Comparison of ENCODE assay signal across 1 cellular context in the genomic region with DNA sequence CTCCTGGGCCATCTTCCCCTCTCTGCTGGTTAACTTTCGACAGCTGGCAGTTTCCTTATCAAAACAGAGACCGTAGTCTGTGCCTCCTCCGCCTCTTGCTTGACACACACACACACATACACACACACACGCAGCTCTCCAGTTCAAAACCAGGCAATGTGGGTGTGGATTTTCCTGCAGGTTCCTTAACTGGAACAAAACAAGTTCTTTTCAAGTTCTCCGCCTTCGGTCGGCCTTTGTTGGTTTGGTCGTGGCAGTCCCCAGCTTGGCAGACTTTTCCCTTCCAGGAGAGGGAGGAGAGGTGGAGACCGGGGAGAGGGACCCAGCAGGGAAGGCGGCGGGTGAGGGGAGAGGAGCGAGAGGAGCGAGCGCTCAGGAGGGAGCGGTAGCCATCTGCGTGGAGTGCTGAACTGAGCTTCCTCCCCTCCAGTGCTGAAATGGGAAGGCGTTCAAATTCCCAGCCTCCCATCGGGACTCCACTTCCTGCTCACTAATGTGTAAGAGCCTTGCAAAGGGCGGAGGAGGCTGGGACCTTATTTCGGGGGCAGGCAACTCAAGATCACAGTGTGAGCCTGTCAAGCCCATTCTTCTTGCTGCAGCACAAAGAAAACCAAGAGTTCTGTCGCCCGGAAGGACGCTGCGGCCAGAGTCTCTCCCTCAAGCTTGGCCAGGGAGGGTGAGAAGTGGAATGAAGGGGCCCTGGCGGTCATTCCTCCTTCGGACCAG.
TF ChIP-seq lines count a peak whose summit lies in the region.

No MANE protein-coding gene starts in this region.

TF ChIP-seq in GM12878, 131 proteins besides CTCF, POLR2A, EP300 and RAD21 (continued from another document):
- TF ChIP-seq, protein P1, sequence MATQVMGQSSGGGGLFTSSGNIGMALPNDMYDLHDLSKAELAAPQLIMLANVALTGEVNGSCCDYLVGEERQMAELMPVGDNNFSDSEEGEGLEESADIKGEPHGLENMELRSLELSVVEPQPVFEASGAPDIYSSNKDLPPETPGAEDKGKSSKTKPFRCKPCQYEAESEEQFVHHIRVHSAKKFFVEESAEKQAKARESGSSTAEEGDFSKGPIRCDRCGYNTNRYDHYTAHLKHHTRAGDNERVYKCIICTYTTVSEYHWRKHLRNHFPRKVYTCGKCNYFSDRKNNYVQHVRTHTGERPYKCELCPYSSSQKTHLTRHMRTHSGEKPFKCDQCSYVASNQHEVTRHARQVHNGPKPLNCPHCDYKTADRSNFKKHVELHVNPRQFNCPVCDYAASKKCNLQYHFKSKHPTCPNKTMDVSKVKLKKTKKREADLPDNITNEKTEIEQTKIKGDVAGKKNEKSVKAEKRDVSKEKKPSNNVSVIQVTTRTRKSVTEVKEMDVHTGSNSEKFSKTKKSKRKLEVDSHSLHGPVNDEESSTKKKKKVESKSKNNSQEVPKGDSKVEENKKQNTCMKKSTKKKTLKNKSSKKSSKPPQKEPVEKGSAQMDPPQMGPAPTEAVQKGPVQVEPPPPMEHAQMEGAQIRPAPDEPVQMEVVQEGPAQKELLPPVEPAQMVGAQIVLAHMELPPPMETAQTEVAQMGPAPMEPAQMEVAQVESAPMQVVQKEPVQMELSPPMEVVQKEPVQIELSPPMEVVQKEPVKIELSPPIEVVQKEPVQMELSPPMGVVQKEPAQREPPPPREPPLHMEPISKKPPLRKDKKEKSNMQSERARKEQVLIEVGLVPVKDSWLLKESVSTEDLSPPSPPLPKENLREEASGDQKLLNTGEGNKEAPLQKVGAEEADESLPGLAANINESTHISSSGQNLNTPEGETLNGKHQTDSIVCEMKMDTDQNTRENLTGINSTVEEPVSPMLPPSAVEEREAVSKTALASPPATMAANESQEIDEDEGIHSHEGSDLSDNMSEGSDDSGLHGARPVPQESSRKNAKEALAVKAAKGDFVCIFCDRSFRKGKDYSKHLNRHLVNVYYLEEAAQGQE (IDR thresholded peaks at IDR 0.05; ENCODE audit: low read depth, low read length) = no peak; the same call in 1 of the 2 replicates
- 0 out of 2 replicates have a peak, but pooled peaks have one; percentile 72 for TF ChIP-seq ZBED1 (IDR thresholded peaks at IDR 0.05; ENCODE audit: borderline replicate concordance)
- TF ChIP-seq SMAD1 (IDR thresholded peaks at IDR 0.05; ENCODE audit: low read depth, partially characterized antibody) = no peak
- TF ChIP-seq CHD2 (IDR thresholded peaks at IDR 0.05; ENCODE audit: borderline replicate concordance, low read depth, low read length) = no peak
- TF ChIP-seq IKZF1 (conservative IDR thresholded peaks at IDR 0.05) = peak; percentile 58; the same call in 1 of the 2 replicates
- peak; percentile 76; the same call in 1 of the 2 replicates for TF ChIP-seq MLLT1 (IDR thresholded peaks at IDR 0.05)
- no peak for TF ChIP-seq HDAC2 (IDR thresholded peaks at IDR 0.05)
- TF ChIP-seq NBN (IDR thresholded peaks at IDR 0.05) = peak; percentile 16; the same call in 1 of the 2 replicates
- TF ChIP-seq ETV6 (conservative IDR thresholded peaks at IDR 0.05 in 1 of 2, IDR thresholded peaks at IDR 0.05 in 1 of 2; ENCODE audit: borderline replicate concordance in 1 of 2, low read depth in 1 of 2) = peak in 1 of 2 experiments; percentile 28; a peak in 1 of 4 replicates
- TF ChIP-seq, protein P2, sequence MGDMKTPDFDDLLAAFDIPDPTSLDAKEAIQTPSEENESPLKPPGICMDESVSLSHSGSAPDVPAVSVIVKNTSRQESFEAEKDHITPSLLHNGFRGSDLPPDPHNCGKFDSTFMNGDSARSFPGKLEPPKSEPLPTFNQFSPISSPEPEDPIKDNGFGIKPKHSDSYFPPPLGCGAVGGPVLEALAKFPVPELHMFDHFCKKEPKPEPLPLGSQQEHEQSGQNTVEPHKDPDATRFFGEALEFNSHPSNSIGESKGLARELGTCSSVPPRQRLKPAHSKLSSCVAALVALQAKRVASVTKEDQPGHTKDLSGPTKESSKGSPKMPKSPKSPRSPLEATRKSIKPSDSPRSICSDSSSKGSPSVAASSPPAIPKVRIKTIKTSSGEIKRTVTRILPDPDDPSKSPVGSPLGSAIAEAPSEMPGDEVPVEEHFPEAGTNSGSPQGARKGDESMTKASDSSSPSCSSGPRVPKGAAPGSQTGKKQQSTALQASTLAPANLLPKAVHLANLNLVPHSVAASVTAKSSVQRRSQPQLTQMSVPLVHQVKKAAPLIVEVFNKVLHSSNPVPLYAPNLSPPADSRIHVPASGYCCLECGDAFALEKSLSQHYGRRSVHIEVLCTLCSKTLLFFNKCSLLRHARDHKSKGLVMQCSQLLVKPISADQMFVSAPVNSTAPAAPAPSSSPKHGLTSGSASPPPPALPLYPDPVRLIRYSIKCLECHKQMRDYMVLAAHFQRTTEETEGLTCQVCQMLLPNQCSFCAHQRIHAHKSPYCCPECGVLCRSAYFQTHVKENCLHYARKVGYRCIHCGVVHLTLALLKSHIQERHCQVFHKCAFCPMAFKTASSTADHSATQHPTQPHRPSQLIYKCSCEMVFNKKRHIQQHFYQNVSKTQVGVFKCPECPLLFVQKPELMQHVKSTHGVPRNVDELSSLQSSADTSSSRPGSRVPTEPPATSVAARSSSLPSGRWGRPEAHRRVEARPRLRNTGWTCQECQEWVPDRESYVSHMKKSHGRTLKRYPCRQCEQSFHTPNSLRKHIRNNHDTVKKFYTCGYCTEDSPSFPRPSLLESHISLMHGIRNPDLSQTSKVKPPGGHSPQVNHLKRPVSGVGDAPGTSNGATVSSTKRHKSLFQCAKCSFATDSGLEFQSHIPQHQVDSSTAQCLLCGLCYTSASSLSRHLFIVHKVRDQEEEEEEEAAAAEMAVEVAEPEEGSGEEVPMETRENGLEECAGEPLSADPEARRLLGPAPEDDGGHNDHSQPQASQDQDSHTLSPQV (IDR thresholded peaks at IDR 0.05) = no peak
- TF ChIP-seq, protein P3, sequence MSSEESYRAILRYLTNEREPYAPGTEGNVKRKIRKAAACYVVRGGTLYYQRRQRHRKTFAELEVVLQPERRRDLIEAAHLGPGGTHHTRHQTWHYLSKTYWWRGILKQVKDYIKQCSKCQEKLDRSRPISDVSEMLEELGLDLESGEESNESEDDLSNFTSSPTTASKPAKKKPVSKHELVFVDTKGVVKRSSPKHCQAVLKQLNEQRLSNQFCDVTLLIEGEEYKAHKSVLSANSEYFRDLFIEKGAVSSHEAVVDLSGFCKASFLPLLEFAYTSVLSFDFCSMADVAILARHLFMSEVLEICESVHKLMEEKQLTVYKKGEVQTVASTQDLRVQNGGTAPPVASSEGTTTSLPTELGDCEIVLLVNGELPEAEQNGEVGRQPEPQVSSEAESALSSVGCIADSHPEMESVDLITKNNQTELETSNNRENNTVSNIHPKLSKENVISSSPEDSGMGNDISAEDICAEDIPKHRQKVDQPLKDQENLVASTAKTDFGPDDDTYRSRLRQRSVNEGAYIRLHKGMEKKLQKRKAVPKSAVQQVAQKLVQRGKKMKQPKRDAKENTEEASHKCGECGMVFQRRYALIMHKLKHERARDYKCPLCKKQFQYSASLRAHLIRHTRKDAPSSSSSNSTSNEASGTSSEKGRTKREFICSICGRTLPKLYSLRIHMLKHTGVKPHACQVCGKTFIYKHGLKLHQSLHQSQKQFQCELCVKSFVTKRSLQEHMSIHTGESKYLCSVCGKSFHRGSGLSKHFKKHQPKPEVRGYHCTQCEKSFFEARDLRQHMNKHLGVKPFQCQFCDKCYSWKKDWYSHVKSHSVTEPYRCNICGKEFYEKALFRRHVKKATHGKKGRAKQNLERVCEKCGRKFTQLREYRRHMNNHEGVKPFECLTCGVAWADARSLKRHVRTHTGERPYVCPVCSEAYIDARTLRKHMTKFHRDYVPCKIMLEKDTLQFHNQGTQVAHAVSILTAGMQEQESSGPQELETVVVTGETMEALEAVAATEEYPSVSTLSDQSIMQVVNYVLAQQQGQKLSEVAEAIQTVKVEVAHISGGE (CRISPR knock-in tag; IDR thresholded peaks at IDR 0.05) = no peak
- no peak for TF ChIP-seq BACH1 (IDR thresholded peaks at IDR 0.05; ENCODE audit: borderline replicate concordance)
- TF ChIP-seq YBX1 (IDR thresholded peaks at IDR 0.05) = no peak
- TF ChIP-seq ZZZ3 (IDR thresholded peaks at IDR 0.05; ENCODE audit: control insufficient read depth, insufficient read length, low read depth) = no peak
- TF ChIP-seq IKZF2 (IDR thresholded peaks at IDR 0.05) = peak; percentile 67; a peak in 3 of 4 replicates
- TF ChIP-seq SMAD5 (IDR thresholded peaks at IDR 0.05; ENCODE audit: low read depth) = 0 out of 2 replicates have a peak, but pooled peaks have one; percentile 56
- no peak for TF ChIP-seq SMARCA5 (IDR thresholded peaks at IDR 0.05)
- TF ChIP-seq ZNF274 (IDR thresholded peaks at IDR 0.05; ENCODE audit: insufficient read depth, insufficient read length) = no peak
- no peak for TF ChIP-seq ZNF217 (IDR thresholded peaks at IDR 0.05)
- 0 out of 2 replicates have a peak, but pooled peaks have one; percentile 16 for TF ChIP-seq MXI1 (IDR thresholded peaks at IDR 0.05; ENCODE audit: low read depth, low read length)
- peak; percentile 83 for TF ChIP-seq EED (IDR thresholded peaks at IDR 0.05; ENCODE audit: low read depth)
- TF ChIP-seq SUZ12 (IDR thresholded peaks at IDR 0.05; ENCODE audit: unreplicated experiment) = no peak
- peak; percentile 39; the same call in 1 of the 2 replicates for TF ChIP-seq PML (IDR thresholded peaks at IDR 0.05; ENCODE audit: low read length)
- TF ChIP-seq SPI1 (IDR thresholded peaks at IDR 0.05; ENCODE audit: borderline replicate concordance, insufficient read depth, low read depth, low read length) = no peak
- TF ChIP-seq RUNX3 (IDR thresholded peaks at IDR 0.05; ENCODE audit: low read length) = peak; percentile 38; the same call in 1 of the 2 replicates
- TF ChIP-seq CBFB (IDR thresholded peaks at IDR 0.05; ENCODE audit: low read depth) = no peak
- TF ChIP-seq RELB (IDR thresholded peaks at IDR 0.05; ENCODE audit: low read depth) = no peak; the same call in 1 of the 2 replicates
- no peak for TF ChIP-seq KAT2A (conservative IDR thresholded peaks at IDR 0.05; ENCODE audit: control insufficient read depth, low read depth, low read length)
- TF ChIP-seq TCF12 (IDR thresholded peaks at IDR 0.05; ENCODE audit: low read depth, low read length) = 0 out of 2 replicates have a peak, but pooled peaks have one; percentile 13
- TF ChIP-seq MEF2A (IDR thresholded peaks at IDR 0.05; ENCODE audit: insufficient read depth, low read depth, low read length) = no peak
- no peak for TF ChIP-seq BMI1 (IDR thresholded peaks at IDR 0.05; ENCODE audit: borderline replicate concordance)
- TF ChIP-seq ESRRA (IDR thresholded peaks at IDR 0.05; ENCODE audit: low read length) = no peak
